9 cellular contexts compared by ENCODE assay signal in the genomic region with DNA sequence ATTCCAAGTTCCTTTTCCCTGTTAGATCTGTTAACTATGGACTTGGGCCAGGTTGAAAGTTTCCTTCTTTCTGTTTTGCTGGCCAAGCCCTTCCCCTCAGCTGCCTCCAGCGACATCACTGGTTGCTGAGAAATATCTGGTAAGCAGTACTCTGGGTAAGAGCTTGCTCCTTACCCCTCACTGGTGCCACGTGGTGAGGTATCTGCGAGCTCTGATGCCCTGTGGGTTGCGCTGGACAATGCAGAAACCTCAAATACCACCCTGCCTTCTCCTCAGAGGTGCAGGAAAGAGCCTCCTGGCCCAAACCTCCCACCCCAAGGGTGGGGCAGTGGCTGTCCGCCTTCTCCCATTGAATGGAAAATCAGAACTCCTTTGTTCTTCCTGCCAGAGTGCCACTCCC. TPM values are rescaled to one million over a fixed set of nuclear protein-coding genes. Genes with fewer than 3 reads are reported as not detected.
DNase-seq lines count a peak whose midpoint lies in the region; ATAC-seq lines count a peak whose summit lies in the region.
"Had no signal": no experiment of that assay in that cellular context is flagged by ENCODE, and none has a peak within 500 bp of the region (broad histone marks: within the 10 kb centered on the region; RNA-seq: fewer than 3 reads in every experiment).

No MANE protein-coding gene starts in this region.

- peak overlapping the region; percentile 74 for H3K27ac ChIP-seq in skeletal muscle tissue (ENCODE audit: low read depth, low read length)
- H3K27ac ChIP-seq: WERI-Rb-1 had no signal

- H3K9me3 ChIP-seq in adipocyte (ENCODE audit: control insufficient read depth, low read length): no peaks in the 10 kb centered on the region
- H3K9me3 ChIP-seq in skeletal muscle tissue (ENCODE audit: control insufficient read depth in 3 of 3, low read length in 3 of 3): no peaks in the 10 kb centered on the region

- peaks cover 67% of the 10 kb centered on the region for H3K4me1 ChIP-seq in adipocyte (ENCODE audit: control insufficient read depth, insufficient read depth, low read length)
- H3K4me1 ChIP-seq in skeletal muscle tissue (ENCODE audit: control insufficient read depth in 3 of 3, insufficient read depth in 3 of 3, low read length in 3 of 3): peaks cover 8 to 17% (median 9%) of the 10 kb centered on the region in 3 donors

- H3K36me3 ChIP-seq in adipocyte (ENCODE audit: control insufficient read depth, insufficient read depth, low read length, severe bottlenecking) (no peaks in the 10 kb centered on the region), skeletal muscle tissue (ENCODE audit: control insufficient read depth in 3 of 3, insufficient read depth in 3 of 3, low read length in 3 of 3) (no peaks in the 10 kb centered on the region)
- H3K36me3 ChIP-seq: WERI-Rb-1 had no signal

- H3K9ac ChIP-seq in adipocyte (ENCODE audit: low read length) (peak overlapping the region; percentile 68), skeletal muscle tissue (ENCODE audit: low read depth in 1 of 3, low read length in 3 of 3) (no peak overlapping the region)

- ATAC-seq in GM19351 (IDR thresholded peaks at IDR 0.05; ENCODE audit: unreplicated experiment) (no peak), HG02610 (IDR thresholded peaks at IDR 0.05; ENCODE audit: unreplicated experiment) (no peak), GM21576 (IDR thresholded peaks at IDR 0.05; ENCODE audit: unreplicated experiment) (no peak)

- DNase-seq in EL (peak; percentile 56), adipocyte (ENCODE audit: low read depth) (peak; percentile 65), iris pigment epithelial cell (ENCODE audit: low read depth) (peak; percentile 83), cerebellum (ENCODE audit: low spot score) (no peak)
- DNase-seq: WERI-Rb-1 had no signal

- H3K27me3 ChIP-seq in adipocyte (replicated peaks; ENCODE audit: control insufficient read depth, insufficient read depth, low read length) (no peaks in the 10 kb centered on the region), skeletal muscle tissue (ENCODE audit: control insufficient read depth in 3 of 3, insufficient read depth in 3 of 3, low read length in 3 of 3) (no peaks in the 10 kb centered on the region)

- H3K4me3 ChIP-seq in adipocyte (ENCODE audit: low read length): peak overlapping the region; percentile 51
- H3K4me3 ChIP-seq in skeletal muscle tissue (ENCODE audit: low read length in 3 of 3): no peak overlapping the region

RNA-seq across cellular contexts. Expression of a gene that starts 42.9 kb away (rescaled TPM):
- total RNA-seq in skeletal muscle tissue (15.1 TPM), cerebellum (22.2 TPM)

RNA-seq across cellular contexts. Expression of a gene that starts 45.1 kb away (rescaled TPM):
- total RNA-seq in skeletal muscle tissue (26.6 TPM), cerebellum (61.5 TPM)
